In genomic region chr15:63299981-63300575, GRCh38 we compare ENCODE assay signal across 28 cellular contexts.
"Had no signal": no experiment of that assay in that cellular context is flagged by ENCODE, and none has a peak within 500 bp of the region (broad histone marks: within the 10 kb centered on the region; RNA-seq: fewer than 3 reads in every experiment).

No MANE protein-coding gene starts in this region.

- ATAC-seq: activated CD4-positive, alpha-beta T cell treated with anti-CD3 and anti-CD28 coated beads for 36 hours; activated CD4-positive, CD25-positive, alpha-beta regulatory T cell treated with anti-CD3 and anti-CD28 coated beads, Interleukin-2, amount 50 U/mL, for 24 hours; activated CD8-positive, alpha-beta T cell treated with anti-CD3 and anti-CD28 coated beads, Interleukin-2, amount 10 ng/mL, durations not matched to agents 7 days and 5 days; activated T-cell treated with anti-CD3 and anti-CD28 coated beads, Interleukin-2, amount 50 U/mL, for 4 hours; PC-3 had no signal

- H3K27me3 Mint-ChIP-seq: activated CD4-positive, alpha-beta T cell treated with anti-CD3 and anti-CD28 coated beads for 36 hours; activated CD4-positive, alpha-beta T cell treated with anti-CD3 and anti-CD28 coated beads, Interleukin-2, amount 10 ng/mL, durations not matched to agents 7 days and 5 days; activated naive CD4-positive, alpha-beta T cell treated with anti-CD3 and anti-CD28 coated beads, Interleukin-2, amount 10 ng/mL, durations not matched to agents 7 days and 5 days; activated naive CD8-positive, alpha-beta T cell; central memory CD8-positive, alpha-beta T cell had no signal

- H3K4me1 Mint-ChIP-seq: activated CD4-positive, alpha-beta T cell treated with anti-CD3 and anti-CD28 coated beads for 36 hours had no signal

- H3K27me3 ChIP-seq: cardiac muscle cell, Peyer's patch, SJSA1 had no signal

- H3K4me3 ChIP-seq: cardiac muscle cell, Peyer's patch, SJSA1 had no signal

- H3K27ac ChIP-seq: cardiac muscle cell, Peyer's patch, SJSA1 had no signal

- H3K4me2 ChIP-seq: SK-N-SH had no signal

- H3K36me3 ChIP-seq: cardiac muscle cell had no signal

- H3K4me3 Mint-ChIP-seq: activated CD4-positive, alpha-beta T cell treated with anti-CD3 and anti-CD28 coated beads for 36 hours; activated CD4-positive, alpha-beta T cell treated with anti-CD3 and anti-CD28 coated beads, Interleukin-2, amount 10 ng/mL, durations not matched to agents 7 days and 5 days; activated CD8-positive, alpha-beta T cell treated with anti-CD3 and anti-CD28 coated beads, Interleukin-2, amount 10 ng/mL, durations not matched to agents 7 days and 5 days; activated naive CD4-positive, alpha-beta T cell treated with anti-CD3 and anti-CD28 coated beads, Interleukin-2, amount 10 ng/mL, durations not matched to agents 7 days and 5 days; activated naive CD8-positive, alpha-beta T cell; activated T-cell treated with anti-CD3 and anti-CD28 coated beads, Interleukin-2, amount 50 U/mL, for 4 hours; central memory CD8-positive, alpha-beta T cell; T-helper 1 cell treated with Interleukin-12 subunit alpha and Interleukin-12 subunit beta and Interleukin-4 antibody, amounts not matched to agents 30 μg/mL and 1 μg/mL, for 36 hours; T-helper 2 cell treated with Interferon-gamma antibody and Interleukin-4, amounts not matched to agents 5 μg/mL and 100 μg/mL, for 36 hours had no signal

- H3K9me3 Mint-ChIP-seq: activated CD4-positive, alpha-beta T cell treated with anti-CD3 and anti-CD28 coated beads, Interleukin-2, amount 10 ng/mL, durations not matched to agents 7 days and 5 days; activated naive CD4-positive, alpha-beta T cell treated with anti-CD3 and anti-CD28 coated beads, Interleukin-2, amount 10 ng/mL, durations not matched to agents 7 days and 5 days; activated T-cell treated with anti-CD3 and anti-CD28 coated beads, Interleukin-2, amount 50 U/mL, for 4 hours; central memory CD8-positive, alpha-beta T cell; T-helper 1 cell treated with Interleukin-12 subunit alpha and Interleukin-12 subunit beta and Interleukin-4 antibody, amounts not matched to agents 30 μg/mL and 1 μg/mL, for 36 hours; T-helper 2 cell treated with Interferon-gamma antibody and Interleukin-4, amounts not matched to agents 5 μg/mL and 100 μg/mL, for 36 hours had no signal

- H3K27ac Mint-ChIP-seq: activated CD4-positive, alpha-beta T cell treated with anti-CD3 and anti-CD28 coated beads for 36 hours; activated CD4-positive, alpha-beta T cell treated with anti-CD3 and anti-CD28 coated beads, Interleukin-2, amount 10 ng/mL, durations not matched to agents 7 days and 5 days; activated CD8-positive, alpha-beta T cell treated with anti-CD3 and anti-CD28 coated beads, Interleukin-2, amount 10 ng/mL, durations not matched to agents 7 days and 5 days; activated naive CD4-positive, alpha-beta T cell treated with anti-CD3 and anti-CD28 coated beads, Interleukin-2, amount 10 ng/mL, durations not matched to agents 7 days and 5 days; activated naive CD8-positive, alpha-beta T cell; T-helper 1 cell treated with Interleukin-12 subunit alpha and Interleukin-12 subunit beta and Interleukin-4 antibody, amounts not matched to agents 30 μg/mL and 1 μg/mL, for 36 hours; T-helper 2 cell treated with Interferon-gamma antibody and Interleukin-4, amounts not matched to agents 5 μg/mL and 100 μg/mL, for 36 hours had no signal

- DNase-seq: activated CD4-positive, alpha-beta T cell treated with anti-CD3 and anti-CD28 coated beads for 36 hours; activated CD4-positive, alpha-beta T cell treated with anti-CD3 and anti-CD28 coated beads, Interleukin-2, amount 10 ng/mL, durations not matched to agents 7 days and 5 days; activated CD4-positive, alpha-beta T cell treated with anti-CD3 and anti-CD28 coated beads, Interleukin-2, amount 50 U/mL, for 48 hours; activated CD8-positive, alpha-beta T cell treated with anti-CD3 and anti-CD28 coated beads, Interleukin-2, amount 10 ng/mL, durations not matched to agents 7 days and 5 days; activated effector memory CD4-positive, alpha-beta T cell treated with Interleukin-2 at 50 U/mL for 16 hours; activated naive CD4-positive, alpha-beta T cell treated with anti-CD3 and anti-CD28 coated beads, Interleukin-2, amount 10 ng/mL, durations not matched to agents 7 days and 5 days; activated T-cell treated with anti-CD3 and anti-CD28 coated beads, Interleukin-2, amount 50 U/mL, for 4 hours; amniotic stem cell; aorta; NCI-H1105; NCI-H1417 treated with DMSO at 0.1 percent for 48 hours; NCI-H187 treated with DMSO at 0.1 percent for 48 hours; NCI-H2171 treated with DMSO at 0.1 percent for 48 hours; NCI-H2227 treated with DMSO at 0.1 percent for 48 hours; NCI-H446 treated with DMSO at 0.1 percent for 48 hours; NCI-H524; PC-3; Peyer's patch; RPMI8226; SHP77 treated with DMSO at 0.1 percent for 48 hours; SK-N-SH had no signal

- H3K4me1 ChIP-seq: Peyer's patch, SJSA1 had no signal

- H3K9me3 ChIP-seq: Peyer's patch, SJSA1, SK-N-SH had no signal

- H3K9ac ChIP-seq: SK-N-SH had no signal
